17 cellular contexts compared by ENCODE assay signal in genomic region chrX:39988496-39988895, GRCh38.
A peak's percentile ranks its signal among the peaks of the same experiment; 100 is the strongest.
DNase-seq lines count a peak whose midpoint lies in the region; ATAC-seq and TF ChIP-seq lines count a peak whose summit lies in the region.
"Had no signal": no experiment of that assay in that cellular context is flagged by ENCODE, and none has a peak within 500 bp of the region (broad histone marks: within the 10 kb centered on the region; RNA-seq: fewer than 3 reads in every experiment).

No MANE protein-coding gene starts in this region.

- no peak for TF ChIP-seq POLR2A in thyroid gland (IDR thresholded peaks at IDR 0.05)

- intact Hi-C loops in left ventricle myocardium superior (cut with micrococcal nuclease): no loop called here
- intact Hi-C loops in Right ventricle myocardium inferior (cut with DNase I): no loop called here
- intact Hi-C loops in thyroid gland (cut with DNase I): no loop called here

- H3K4me3 ChIP-seq in thyroid gland (replicated peaks in 1 of 3): no peak overlapping the region
- H3K4me3 ChIP-seq: BLaER1, GM23248 had no signal

- peak; percentile 10 for DNase-seq in DMS53 (lab: John Stamatoyannopoulos, UW)
- no peak for DNase-seq in DMS53 treated with DMSO at 0.1 percent for 48 hours (lab: John Stamatoyannopoulos, UW; ENCODE audit: unreplicated experiment)
- DNase-seq in left ventricle myocardium superior: no peak
- DNase-seq in Right ventricle myocardium inferior (ENCODE audit: missing footprints): no peak
- DNase-seq in thyroid gland: peak; percentile 71 to 72
- no peak for DNase-seq in stimulated activated CD4-positive, alpha-beta T cell treated with anti-CD3 and anti-CD28 coated beads, Interleukin-12 subunit alpha, Interleukin-12 subunit beta, amount 100 ng/mL, for 4 hours
- DNase-seq: Caco-2; CD4-positive, CD25-positive, alpha-beta regulatory T cell; CD8-positive, alpha-beta T cell; DMS153; DND-41; GM23248; H7; HCEC 1CT had no signal

- H3K4me1 ChIP-seq in thyroid gland: no peaks in the 10 kb centered on the region
- H3K4me1 ChIP-seq: BLaER1 had no signal

- no peaks in the 10 kb centered on the region for H3K36me3 ChIP-seq in thyroid gland
- H3K36me3 ChIP-seq: BLaER1 had no signal

- no peaks in the 10 kb centered on the region for H3K9me3 ChIP-seq in thyroid gland
- H3K9me3 ChIP-seq: BLaER1, Caco-2 had no signal

- H3K27me3 ChIP-seq in thyroid gland: no peaks in the 10 kb centered on the region
- H3K27me3 ChIP-seq: BLaER1 had no signal

- no peak for TF ChIP-seq CTCF in thyroid gland (IDR thresholded peaks at IDR 0.05)

- ATAC-seq in left ventricle myocardium superior (peak; percentile 13), Right ventricle myocardium inferior (no peak)
- ATAC-seq: CD8-positive, alpha-beta T cell had no signal

- no peak overlapping the region for H3K27ac ChIP-seq in thyroid gland
- H3K27ac ChIP-seq: 22Rv1, BLaER1, C4-2B, GM23248 had no signal

Comparison
In these comparisons a context has a peak if more than half of its experiments do, and no peak if none do; other contexts are left out.
1. DNase-seq: peak in DMS53 (single experiment) and thyroid gland (2 of 2); none in DMS53 treated with DMSO at 0.1 percent for 48 hours (single experiment), left ventricle myocardium superior (single experiment), Right ventricle myocardium inferior (single experiment) and stimulated activated CD4-positive, alpha-beta T cell treated with anti-CD3 and anti-CD28 coated beads, Interleukin-12 subunit alpha, Interleukin-12 subunit beta, amount 100 ng/mL, for 4 hours (single experiment).